ENCODE assay signal across 8 cellular contexts in genomic region chr2:8692783-8693768, GRCh38. TPM values are rescaled to one million over a fixed set of nuclear protein-coding genes. Genes with fewer than 3 reads are reported as not detected.
A peak's percentile ranks its signal among the peaks of the same experiment; 100 is the strongest.
DNase-seq lines count a peak whose midpoint lies in the region; ATAC-seq and TF ChIP-seq lines count a peak whose summit lies in the region.

No MANE protein-coding gene starts in this region.

- no TSS peak for BruUV-seq in PC-3 (replicated peaks; lab: Mats Ljungman, UMichigan)

- H3K27me3 ChIP-seq in PC-3 (ENCODE audit: low read length) (no peaks in the 10 kb centered on the region), lung (ENCODE audit: control insufficient read depth, insufficient read depth) (no peaks in the 10 kb centered on the region), thyroid gland (no peaks in the 10 kb centered on the region)

- DNase-seq in PC-3, result peak; percentile 58
- DNase-seq in ecto neural progenitor cell (ENCODE audit: low spot score), result peak; percentile 74
- no peak for DNase-seq in lung (ENCODE audit: low spot score)
- peak; percentile 23 to 31 for DNase-seq in thyroid gland
- DNase-seq in COLO668 (lab: John Stamatoyannopoulos, UW; ENCODE audit: unreplicated experiment), result no peak
- DNase-seq in NCI-H510A (lab: John Stamatoyannopoulos, UW), result no peak

- intact Hi-C loops in PC-3 (cut with micrococcal nuclease) (loop anchor here (2.0 kb wide), 1 partner anchor 68 kb away; no protein-coding TSS in a partner anchor), thyroid gland (cut with DNase I) (no loop called here)

- H4K20me1 ChIP-seq in PC-3 (ENCODE audit: low read length), result no peaks in the 10 kb centered on the region

- peaks cover 23% of the 10 kb centered on the region for H3K4me1 ChIP-seq in PC-3 (ENCODE audit: insufficient read depth, low read length)
- H3K4me1 ChIP-seq in lung (ENCODE audit: control insufficient read depth in 2 of 2, insufficient read depth in 2 of 2, low read length in 2 of 2), result peaks cover 0 to 6% of the 10 kb centered on the region in 2 donors
- H3K4me1 ChIP-seq in thyroid gland, result peaks cover 0 to 6% of the 10 kb centered on the region in 2 donors

- H3K4me2 ChIP-seq in PC-3 (ENCODE audit: low read length), result peak overlapping the region; percentile 90

- no peaks in the 10 kb centered on the region for H3K9me3 ChIP-seq in PC-3 (ENCODE audit: low read length)
- no peaks in the 10 kb centered on the region for H3K9me3 ChIP-seq in lung (ENCODE audit: control insufficient read depth in 2 of 2, insufficient read depth in 1 of 2, low read length in 1 of 2)
- no peaks in the 10 kb centered on the region for H3K9me3 ChIP-seq in thyroid gland

- ATAC-seq in PC-3 (peak; percentile 84), lung (ENCODE audit: insufficient read depth, low FRiP score) (peak; percentile 58), HG03432 (IDR thresholded peaks at IDR 0.05; ENCODE audit: unreplicated experiment) (no peak)

- TF ChIP-seq CTCF in GM12873 (IDR thresholded peaks at IDR 0.05; ENCODE audit: insufficient read depth, low read depth, low read length, missing control alignments), result peak; percentile 72
- TF ChIP-seq CTCF in PC-3 (conservative IDR thresholded peaks at IDR 0.05; ENCODE audit: low read depth, low read length), result peak; percentile 88
- TF ChIP-seq CTCF in lung (IDR thresholded peaks at IDR 0.05; ENCODE audit: control extremely low read depth, extremely low read depth), result peak; percentile 2
- TF ChIP-seq CTCF in thyroid gland (IDR thresholded peaks at IDR 0.05), result peak in 5 of 6 experiments; percentile 18 to 61 (median 30)

- peak overlapping the region; percentile 83 for H2AFZ ChIP-seq in PC-3 (ENCODE audit: low read length)

- no peak overlapping the region for H3K9ac ChIP-seq in PC-3 (ENCODE audit: low read length)

- TF ChIP-seq POLR2A in thyroid gland (IDR thresholded peaks at IDR 0.05), result no peak

- H3K4me3 ChIP-seq in PC-3 (ENCODE audit: low read length) (peak overlapping the region; percentile 63), lung (no peak overlapping the region), thyroid gland (replicated peaks in 1 of 3) (no peak overlapping the region)

- WGBS in lung, 2 donors, result 22 to 23% methylated on average over 37 of the region's 37 CpGs
- WGBS in thyroid gland, 2 donors, result 34 to 47% methylated on average over 20 to 30 of the region's 37 CpGs

- CTCF ChIA-PET in PC-3 (lab: Charles Lee), result interaction anchor here (0.6 to 1.8 kb wide), 7 partner anchors 11 to 1576 kb away, joined by 3 to 9 read pairs (median 5); partner anchors contain the start of gene ID2

- no peaks in the 10 kb centered on the region for H3K9me2 ChIP-seq in PC-3 (replicated peaks; ENCODE audit: low read length)

- no peak overlapping the region for H3K27ac ChIP-seq in PC-3 (ENCODE audit: low read length)
- H3K27ac ChIP-seq in lung (ENCODE audit: low read depth in 1 of 2, low read length in 1 of 2), result no peak overlapping the region
- H3K27ac ChIP-seq in thyroid gland, result no peak overlapping the region

- POLR2A ChIA-PET in PC-3 (lab: Charles Lee; ENCODE audit: unreplicated experiment), result no interaction called here

- H3F3A ChIP-seq in PC-3 (ENCODE audit: low read length, unreplicated experiment), result no peaks in the 10 kb centered on the region

- no peaks in the 10 kb centered on the region for H3K36me3 ChIP-seq in PC-3 (ENCODE audit: low read depth, low read length)
- H3K36me3 ChIP-seq in lung (ENCODE audit: control insufficient read depth in 2 of 2, insufficient read depth in 2 of 2, low read length in 2 of 2), result no peaks in the 10 kb centered on the region
- H3K36me3 ChIP-seq in thyroid gland, result no peaks in the 10 kb centered on the region

- no peaks in the 10 kb centered on the region for H3K79me2 ChIP-seq in PC-3 (ENCODE audit: low read length)

RNA-seq across cellular contexts. Expression of gene ID2, which starts 11.2 kb away (rescaled TPM):
- 92.1 and 93.3 TPM in 2 replicates for total RNA-seq in PC-3 (2014; rRNA removed)
- 100 to 1,000 TPM in 1 of 2 donors, 10 to 100 TPM in 1; 67.9 to 181 TPM for total RNA-seq in lung
- 100 to 1,000 TPM in 1 of 2 donors, 10 to 100 TPM in 1; 84.2 to 227 TPM for polyA plus RNA-seq in lung
- 100 to 1,000 TPM; 226 to 298 (median 247) TPM for total RNA-seq in thyroid gland

Comparison
In these comparisons a context has a peak if more than half of its experiments do, and no peak if none do; other contexts are left out.
1. CTCF ChIP-seq: peak in every context shown above with its lines; median percentile 88 in PC-3; 72 in GM12873; 30 in thyroid gland; 2 in lung.
2. DNase-seq: peak in PC-3 (single experiment), ecto neural progenitor cell (single experiment) and thyroid gland (2 of 2); none in lung (single experiment), COLO668 (single experiment) and NCI-H510A (single experiment).